In the genomic region with DNA sequence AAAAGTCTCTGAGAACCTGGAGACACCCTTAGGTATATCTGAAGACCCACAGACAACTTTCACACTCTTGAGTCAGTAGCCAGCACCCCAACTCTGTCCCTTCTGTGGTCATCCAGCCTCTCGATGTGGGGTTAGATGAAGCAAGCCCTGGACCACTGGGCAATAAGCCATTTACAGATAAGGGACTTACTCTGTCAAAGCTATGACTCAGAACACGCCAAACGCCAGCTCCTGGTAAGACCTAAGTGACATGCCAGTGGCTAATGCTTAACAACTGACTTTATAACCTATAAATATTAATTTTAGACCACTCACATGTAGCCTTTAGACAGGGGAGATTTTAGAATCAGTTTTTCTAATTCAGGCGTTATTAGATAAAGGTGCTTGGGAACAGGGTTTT, we compare ENCODE assay signal across 17 cellular contexts.
DNase-seq lines count a peak whose midpoint lies in the region; ATAC-seq and TF ChIP-seq lines count a peak whose summit lies in the region.
"Had no signal": no experiment of that assay in that cellular context is flagged by ENCODE, and none has a peak within 500 bp of the region (broad histone marks: within the 10 kb centered on the region; RNA-seq: fewer than 3 reads in every experiment).

No MANE protein-coding gene starts in this region.

- intact Hi-C loops in aorta (cut with DNase I), result no loop called here

- H3K9me3 ChIP-seq in hepatocyte (ENCODE audit: low read depth) (no peaks in the 10 kb centered on the region), aorta (ENCODE audit: control insufficient read depth, low read length) (no peaks in the 10 kb centered on the region)
- H3K9me3 ChIP-seq: A549 had no signal

- H4K20me1 ChIP-seq in hepatocyte (ENCODE audit: insufficient read depth, poor library complexity, severe bottlenecking), result no peaks in the 10 kb centered on the region

- H3K9me2 ChIP-seq in hepatocyte (replicated peaks; ENCODE audit: insufficient read depth), result no peaks in the 10 kb centered on the region

- H3K36me3 ChIP-seq in hepatocyte (replicated peaks; ENCODE audit: insufficient read depth, low read depth) (no peaks in the 10 kb centered on the region), aorta (ENCODE audit: control insufficient read depth in 1 of 2, insufficient read depth in 2 of 2, low read length in 1 of 2) (no peaks in the 10 kb centered on the region)

- peak; percentile 40 for DNase-seq in A172 (ENCODE audit: low spot score)
- peak; percentile 29 for DNase-seq in HT1080 (ENCODE audit: low read depth)
- DNase-seq in amniotic epithelial cell (ENCODE audit: low read depth), result peak; percentile 42
- DNase-seq in hepatocyte (ENCODE audit: low spot score), result peak; percentile 26
- no peak for DNase-seq in NCI-H2029 treated with DMSO at 0.1 percent for 48 hours (lab: John Stamatoyannopoulos, UW)
- no peak for DNase-seq in aorta
- no peak for DNase-seq in nucleus accumbens (lab: John Stamatoyannopoulos, UW)
- DNase-seq: C1 segment of cervical spinal cord, KBM-7, NCI-H1048, NCI-H1436 treated with DMSO at 0.1 percent for 48 hours, NCI-H2081, NCI-H510A, NCI-H774, RPMI8226, SIG-M5 had no signal

- H3K79me2 ChIP-seq in hepatocyte, result no peaks in the 10 kb centered on the region

- H3K4me2 ChIP-seq in hepatocyte, result no peak overlapping the region
- H3K4me2 ChIP-seq: A549 had no signal

- 56% methylated on average over 4 of the region's 4 CpGs for WGBS in hepatocyte (ENCODE audit: low lambda C conversion rate, missing lambda C conversion rate)
- 47 to 54% methylated on average over 4 of the region's 4 CpGs for WGBS in aorta, 2 donors

- H3K4me1 ChIP-seq in hepatocyte (ENCODE audit: insufficient read depth), result peaks cover 10% of the 10 kb centered on the region
- H3K4me1 ChIP-seq in aorta (ENCODE audit: control insufficient read depth in 1 of 2, insufficient read depth in 2 of 2, low read length in 2 of 2), result no peaks in the 10 kb centered on the region
- H3K4me1 ChIP-seq: A549 had no signal

- H3K27ac ChIP-seq in hepatocyte, result no peak overlapping the region
- no peak overlapping the region for H3K27ac ChIP-seq in aorta (ENCODE audit: low read depth in 1 of 2, low read length in 2 of 2)
- H3K27ac ChIP-seq: A549 had no signal

- no peak overlapping the region for H3K4me3 ChIP-seq in hepatocyte
- H3K4me3 ChIP-seq in aorta (ENCODE audit: low read length in 2 of 2), result no peak overlapping the region
- H3K4me3 ChIP-seq: A549 had no signal

- no peak overlapping the region for H2AFZ ChIP-seq in hepatocyte

- TF ChIP-seq CTCF in hepatocyte (IDR thresholded peaks at IDR 0.05; ENCODE audit: poor library complexity), result no peak

- peaks cover 4% of the 10 kb centered on the region for H3K27me3 ChIP-seq in hepatocyte
- H3K27me3 ChIP-seq in aorta (ENCODE audit: control insufficient read depth in 1 of 2, insufficient read depth in 2 of 2, low read length in 1 of 2), result peaks cover 0 to 2% of the 10 kb centered on the region in 2 donors

- ATAC-seq in aorta (ENCODE audit: low FRiP score), result no peak
- ATAC-seq: A549 had no signal

Comparison
In these comparisons a context has a peak if more than half of its experiments do, and no peak if none do; other contexts are left out.
1. DNase-seq: peak in A172 (single experiment), HT1080 (single experiment), amniotic epithelial cell (single experiment) and hepatocyte (single experiment); none in NCI-H2029 treated with DMSO at 0.1 percent for 48 hours (single experiment), aorta (0 of 2) and nucleus accumbens (0 of 56).